ENCODE assay signal across 9 cellular contexts in the genomic region with DNA sequence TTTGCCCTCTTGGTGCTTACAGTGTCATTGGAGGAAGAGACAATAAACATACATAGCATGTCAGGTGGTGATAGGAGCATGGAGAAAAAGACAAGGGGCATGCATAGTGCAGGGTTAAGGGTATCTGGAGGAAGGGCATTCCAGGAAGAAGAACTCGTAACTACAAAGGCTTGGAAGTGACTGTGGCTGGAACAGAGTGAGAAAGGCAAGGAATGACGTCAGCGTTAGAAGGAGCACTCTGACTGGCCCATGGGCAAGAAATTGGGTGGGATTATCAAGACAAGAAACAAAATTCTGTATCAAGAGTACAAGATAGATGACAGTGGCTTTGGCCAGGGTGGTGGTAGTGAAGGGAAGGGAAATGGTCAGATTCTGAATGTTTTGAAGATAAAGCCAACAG. TPM values are rescaled to one million over a fixed set of nuclear protein-coding genes. Genes with fewer than 3 reads are reported as not detected.
"Had no signal": no experiment of that assay in that cellular context is flagged by ENCODE, and none has a peak within 500 bp of the region (broad histone marks: within the 10 kb centered on the region; RNA-seq: fewer than 3 reads in every experiment).

No MANE protein-coding gene starts in this region.

- FAIRE-seq: G401.6, GM12878, GM12891, GM12892, GM18507, GM19239 had no signal

- ATAC-seq: GM12878 had no signal

- DNase-seq: GDM1, GF-D8 had no signal

- H3K4me3 ChIP-seq: GM12878 had no signal

RNA-seq across cellular contexts. Expression of gene ZNF835, which starts 17.4 kb away (rescaled TPM):
- total RNA-seq: G401, GM12878 had no signal
- polyA plus RNA-seq: GM12878 had no signal
